22 cellular contexts compared by ENCODE assay signal in genomic region chr2:133498166-133498565, GRCh38.
DNase-seq lines count a peak whose midpoint lies in the region; ATAC-seq and TF ChIP-seq lines count a peak whose summit lies in the region.
"Had no signal": no experiment of that assay in that cellular context is flagged by ENCODE, and none has a peak within 500 bp of the region (broad histone marks: within the 10 kb centered on the region; RNA-seq: fewer than 3 reads in every experiment).

No MANE protein-coding gene starts in this region.

- H3K36me3 Mint-ChIP-seq in memory B cell = no peaks in the 10 kb centered on the region

- 100% methylated on average over 1 of the region's 3 CpGs; no CpG with 5 or more reads in 1 of the 2 donors for WGBS in neuronal stem cell (ENCODE audit: extremely low coverage in 2 of 2, insufficient read length in 2 of 2, insufficient replicate concordance in 1 of 2), 2 donors

- peak overlapping the region; percentile 68 for H4K91ac ChIP-seq in neuronal stem cell (ENCODE audit: low read depth, low read length, poor library complexity)

- no peak overlapping the region for H2BK120ac ChIP-seq in neuronal stem cell (ENCODE audit: low read depth, low read length)

- no peak overlapping the region for H3K14ac ChIP-seq in neuronal stem cell (ENCODE audit: low read length)

- H3K4me3 ChIP-seq in HUES48 (ENCODE audit: low read depth, low read length) = no peak overlapping the region
- H3K4me3 ChIP-seq in SK-N-MC = peak overlapping the region; percentile 66
- no peak overlapping the region for H3K4me3 ChIP-seq in neuronal stem cell (ENCODE audit: low read length in 2 of 2)
- H3K4me3 ChIP-seq: Peyer's patch, SJCRH30 had no signal

- peaks cover 2% of the 10 kb centered on the region for H3K9me3 Mint-ChIP-seq in memory B cell
- H3K9me3 Mint-ChIP-seq: CD4-positive, alpha-beta T cell; H9 had no signal

- no peak overlapping the region for H4K8ac ChIP-seq in neuronal stem cell (ENCODE audit: low read depth, low read length)

- H3K18ac ChIP-seq in neuronal stem cell (ENCODE audit: low read length) = no peak overlapping the region

- DNase-seq in SK-N-MC (ENCODE audit: low read depth, low spot score) (peak; percentile 97), memory B cell (ENCODE audit: low spot score in 2 of 2) (no peak), neuronal stem cell (ENCODE audit: low spot score) (no peak), NCI-H146 treated with DMSO at 0.1 percent for 48 hours (lab: John Stamatoyannopoulos, UW; ENCODE audit: unreplicated experiment) (no peak), cerebellar cortex (ENCODE audit: low spot score) (no peak), C1 segment of cervical spinal cord (lab: John Stamatoyannopoulos, UW) (no peak), omental fat pad (ENCODE audit: low spot score) (no peak)
- DNase-seq: CD4-positive, alpha-beta T cell; COR-L47; DMS 273 treated with DMSO at 0.1 percent for 48 hours; DMS79 treated with DMSO at 0.1 percent for 48 hours; NCI-H1436; NCI-H1930; NCI-H345; NCI-H524; NCI-H774; NK-92 treated with Interleukin-12 subunit alpha and Interleukin-12 subunit beta, amount 100 ng/mL, for 24 hours; Peyer's patch; SJCRH30 had no signal

- no peak overlapping the region for H3K4ac ChIP-seq in neuronal stem cell (ENCODE audit: low read length)

- H2BK15ac ChIP-seq in neuronal stem cell (ENCODE audit: low read length) = no peak overlapping the region

- no peak overlapping the region for H2AFZ ChIP-seq in neuronal stem cell (ENCODE audit: low read length)

- no peak overlapping the region for H3K4me2 ChIP-seq in neuronal stem cell (ENCODE audit: insufficient read depth, low read length, poor library complexity, severe bottlenecking)

- H3K36me3 ChIP-seq in HUES48 (ENCODE audit: control insufficient read depth, insufficient read depth, low read length) = no peaks in the 10 kb centered on the region
- H3K36me3 ChIP-seq in SK-N-MC (ENCODE audit: insufficient read depth, low read length) = peaks cover 8% of the 10 kb centered on the region; the same call in 1 of the 2 replicates
- H3K36me3 ChIP-seq in neuronal stem cell (replicated peaks in 1 of 2; ENCODE audit: control insufficient read depth in 2 of 2, insufficient read depth in 2 of 2, low read length in 2 of 2) = peaks cover 0 to 75% of the 10 kb centered on the region in 2 donors
- H3K36me3 ChIP-seq: Peyer's patch, SJCRH30 had no signal

- H3K9me3 ChIP-seq in HUES48 (ENCODE audit: control insufficient read depth, insufficient read depth, low read length) (no peaks in the 10 kb centered on the region), SK-N-MC (ENCODE audit: low read depth, low read length) (no peaks in the 10 kb centered on the region), neuronal stem cell (replicated peaks in 1 of 2; ENCODE audit: control insufficient read depth in 2 of 2, insufficient read depth in 1 of 2, low read depth in 1 of 2, low read length in 2 of 2) (peaks cover 0 to 22% of the 10 kb centered on the region in 2 donors)
- H3K9me3 ChIP-seq: Peyer's patch, SJCRH30 had no signal

- no peak overlapping the region for H2AK5ac ChIP-seq in neuronal stem cell (ENCODE audit: low read depth, low read length)

- no peak for ATAC-seq in memory B cell (ENCODE audit: low read depth)
- ATAC-seq in omental fat pad (ENCODE audit: low FRiP score) = no peak

- H3K27me3 ChIP-seq in HUES48 (ENCODE audit: control insufficient read depth, insufficient read depth, low read length) (no peaks in the 10 kb centered on the region), neuronal stem cell (ENCODE audit: control insufficient read depth in 3 of 3, insufficient read depth in 3 of 3, low read depth in 1 of 3, low read length in 3 of 3) (no peaks in the 10 kb centered on the region)
- H3K27me3 ChIP-seq: Peyer's patch, SJCRH30 had no signal

- no peak for TF ChIP-seq CTCF in omental fat pad (IDR thresholded peaks at IDR 0.05)

- no peaks in the 10 kb centered on the region for H3K79me1 ChIP-seq in neuronal stem cell (ENCODE audit: low read depth, low read length)

- no peak overlapping the region for H2BK5ac ChIP-seq in neuronal stem cell (ENCODE audit: low read length)

- H3K9ac ChIP-seq in HUES48 (ENCODE audit: low read depth, low read length) = no peak overlapping the region
- H3K9ac ChIP-seq in SK-N-MC (ENCODE audit: insufficient read length) = peak overlapping the region; percentile 93
- no peak overlapping the region for H3K9ac ChIP-seq in neuronal stem cell (ENCODE audit: low read depth, low read length, poor library complexity)

- peak overlapping the region; percentile 31 for H3K27ac ChIP-seq in HUES48 (ENCODE audit: low read depth, low read length)
- peak overlapping the region; percentile 100 for H3K27ac ChIP-seq in SK-N-MC
- peak overlapping the region; percentile 90 for H3K27ac ChIP-seq in neuronal stem cell (replicated peaks; ENCODE audit: low read length)
- H3K27ac ChIP-seq: HL-60, Peyer's patch, SJCRH30 had no signal

- H3K27ac Mint-ChIP-seq in memory B cell = peak overlapping the region; percentile 12
- H3K27ac Mint-ChIP-seq: CD4-positive, alpha-beta T cell had no signal

- H3K4me1 ChIP-seq in HUES48 (ENCODE audit: control insufficient read depth, insufficient read depth, low read length) (peaks cover 14% of the 10 kb centered on the region; the same call in 1 of the 2 replicates), neuronal stem cell (ENCODE audit: control insufficient read depth in 2 of 2, insufficient read depth in 1 of 2, low read depth in 1 of 2, low read length in 2 of 2) (peaks cover 14 to 23% of the 10 kb centered on the region in 2 donors)
- H3K4me1 ChIP-seq: SJCRH30 had no signal

- no peak overlapping the region for H3K23ac ChIP-seq in neuronal stem cell (ENCODE audit: low read depth, low read length, poor library complexity)

- H3K4me1 Mint-ChIP-seq in memory B cell = peaks cover 3% of the 10 kb centered on the region

- H2BK12ac ChIP-seq in neuronal stem cell (ENCODE audit: low read length) = no peak overlapping the region

- H3K4me3 Mint-ChIP-seq in memory B cell = no peak overlapping the region
- H3K4me3 Mint-ChIP-seq: CD4-positive, alpha-beta T cell; H9 had no signal

- peaks cover 8% of the 10 kb centered on the region for H3K27me3 Mint-ChIP-seq in memory B cell

Comparison
In these comparisons a context has a peak if more than half of its experiments do, and no peak if none do; other contexts are left out.
1. H3K27ac ChIP-seq: peak in every context shown above with its lines; median percentile 100 in SK-N-MC; 90 in neuronal stem cell; 31 in HUES48.